Comparison of ENCODE assay signal across 29 cellular contexts in genomic region chr3:32869513-32870047, GRCh38. TPM values are rescaled to one million over a fixed set of nuclear protein-coding genes. Genes with fewer than 3 reads are reported as not detected.
DNase-seq lines count a peak whose midpoint lies in the region; ATAC-seq, FAIRE-seq and TF ChIP-seq lines count a peak whose summit lies in the region.
"Had no signal": no experiment of that assay in that cellular context is flagged by ENCODE, and none has a peak within 500 bp of the region (broad histone marks: within the 10 kb centered on the region; RNA-seq: fewer than 3 reads in every experiment).

No MANE protein-coding gene starts in this region.

- H3K27ac ChIP-seq in H9 (ENCODE audit: insufficient read length, low read depth, low read length) (peak overlapping the region; percentile 98), astrocyte (ENCODE audit: low read depth, low read length) (no peak overlapping the region), iPS-18a (ENCODE audit: low read length) (peak overlapping the region; percentile 79), neural progenitor cell (peak overlapping the region; percentile 97)
- H3K27ac ChIP-seq: brain microvascular endothelial cell, foreskin keratinocyte, hepatocyte, pancreas, right atrium auricular region, spleen had no signal

- H3K9me3 ChIP-seq in H9 (ENCODE audit: control insufficient read depth, low read depth, low read length) (no peaks in the 10 kb centered on the region), astrocyte (ENCODE audit: insufficient read depth, low read depth, low read length) (no peaks in the 10 kb centered on the region), iPS-18a (ENCODE audit: control insufficient read depth, low read depth, low read length) (no peaks in the 10 kb centered on the region), neural progenitor cell (ENCODE audit: low read depth) (no peaks in the 10 kb centered on the region)
- H3K9me3 ChIP-seq: pancreas, right atrium auricular region, spleen had no signal

- H3K4me1 Mint-ChIP-seq in H9 (peaks cover 92 to 95% of the 10 kb centered on the region in 2 experiments), astrocyte (ENCODE audit: low read depth, unreplicated experiment) (peaks cover 48% of the 10 kb centered on the region), neural progenitor cell (peaks cover 90% of the 10 kb centered on the region)
- H3K4me1 Mint-ChIP-seq: naive thymus-derived CD8-positive, alpha-beta T cell; stimulated activated naive B cell treated with anti-CD40 and anti-IgM and Interleukin-4, amounts not matched to agents 10 μg/mL and 1 μg/mL and 100 μg/mL, for 72 hours had no signal

- no peak overlapping the region for H3T11ph ChIP-seq in H9 (ENCODE audit: low read length)

- no peaks in the 10 kb centered on the region; the same call in 1 of the 2 replicates for H3K27me3 Mint-ChIP-seq in H9 (ENCODE audit: low read depth)
- H3K27me3 Mint-ChIP-seq in astrocyte (ENCODE audit: low read depth, unreplicated experiment), result no peaks in the 10 kb centered on the region
- H3K27me3 Mint-ChIP-seq in neural progenitor cell (ENCODE audit: insufficient read depth, low read depth), result peaks cover 2% of the 10 kb centered on the region
- H3K27me3 Mint-ChIP-seq: stimulated activated naive B cell treated with anti-CD40 and anti-IgM and Interleukin-4, amounts not matched to agents 10 μg/mL and 1 μg/mL and 100 μg/mL, for 72 hours had no signal

- no peaks in the 10 kb centered on the region for H3K79me1 ChIP-seq in H9 (ENCODE audit: insufficient read depth, low read depth, low read length, poor library complexity, severe bottlenecking)

- H3K9me3 Mint-ChIP-seq in H9 (no peaks in the 10 kb centered on the region), astrocyte (ENCODE audit: unreplicated experiment) (no peaks in the 10 kb centered on the region), neural progenitor cell (no peaks in the 10 kb centered on the region)
- H3K9me3 Mint-ChIP-seq: naive thymus-derived CD8-positive, alpha-beta T cell; stimulated activated naive B cell treated with anti-CD40 and anti-IgM and Interleukin-4, amounts not matched to agents 10 μg/mL and 1 μg/mL and 100 μg/mL, for 72 hours had no signal

- FAIRE-seq in astrocyte (lab: Jason Lieb, UNC), result no peak
- FAIRE-seq: D721Med, pancreas had no signal

- no peak overlapping the region for H4K91ac ChIP-seq in H9 (ENCODE audit: insufficient read length, low read depth, low read length)

- H3K4me3 ChIP-seq in astrocyte (ENCODE audit: insufficient read depth, low read depth, low read length), result no peak overlapping the region
- H3K4me3 ChIP-seq in iPS-18a (ENCODE audit: low read length), result peak overlapping the region; percentile 56
- peak overlapping the region; percentile 44 for H3K4me3 ChIP-seq in neural progenitor cell
- H3K4me3 ChIP-seq: hepatocyte, pancreas, right atrium auricular region, spleen had no signal

- peak overlapping the region; percentile 45 for H3K18ac ChIP-seq in H9 (ENCODE audit: insufficient read length, low read depth, low read length)

- H3K4ac ChIP-seq in H9 (ENCODE audit: low read depth, low read length), result no peak overlapping the region

- H3K36me3 ChIP-seq in astrocyte (ENCODE audit: insufficient read depth, low read length), result no peaks in the 10 kb centered on the region
- peaks cover 13% of the 10 kb centered on the region for H3K36me3 ChIP-seq in iPS-18a (ENCODE audit: control insufficient read depth, low read depth, low read length)
- H3K36me3 ChIP-seq in neural progenitor cell, result no peaks in the 10 kb centered on the region
- H3K36me3 ChIP-seq: brain microvascular endothelial cell, pancreas, right atrium auricular region, spleen had no signal

- peaks cover 38% of the 10 kb centered on the region; the same call in 1 of the 2 replicates for H3K4me1 ChIP-seq in H9 (ENCODE audit: insufficient read depth, low read length)
- H3K4me1 ChIP-seq in astrocyte (ENCODE audit: insufficient read depth, low read length), result no peaks in the 10 kb centered on the region
- peaks cover 77% of the 10 kb centered on the region for H3K4me1 ChIP-seq in iPS-18a (ENCODE audit: control insufficient read depth, low read depth, low read length)
- H3K4me1 ChIP-seq in neural progenitor cell, result peaks cover 82% of the 10 kb centered on the region
- H3K4me1 ChIP-seq: foreskin keratinocyte, pancreas had no signal

- no peak for ATAC-seq in HG03457 (IDR thresholded peaks at IDR 0.05; ENCODE audit: unreplicated experiment)
- ATAC-seq: activated CD4-positive, alpha-beta T cell treated with anti-CD3 and anti-CD28 coated beads for 36 hours; esophagus mucosa; foreskin keratinocyte; naive thymus-derived CD8-positive, alpha-beta T cell; pancreas; stimulated activated naive B cell treated with anti-CD40 and anti-IgM and Interleukin-4, amounts not matched to agents 10 μg/mL and 1 μg/mL and 100 μg/mL, for 72 hours; T-helper 17 cell had no signal

- peaks cover 66% of the 10 kb centered on the region for H3F3A ChIP-seq in neural progenitor cell (ENCODE audit: low read depth)

- H4K20me1 ChIP-seq in H9 (ENCODE audit: control insufficient read depth, insufficient read depth, insufficient read length) (peaks cover 6% of the 10 kb centered on the region), astrocyte (ENCODE audit: insufficient read depth, low read length) (no peaks in the 10 kb centered on the region), neural progenitor cell (ENCODE audit: low read depth) (peaks cover 97% of the 10 kb centered on the region)

- H2BK12ac ChIP-seq in H9 (ENCODE audit: insufficient read length, low read depth, low read length), result no peak overlapping the region

- H2AK5ac ChIP-seq in H9 (ENCODE audit: insufficient read length, low read length), result no peak overlapping the region

- no peak overlapping the region for H2BK5ac ChIP-seq in H9 (ENCODE audit: insufficient read length, low read length)

- H3K36me3 Mint-ChIP-seq in H9 (ENCODE audit: insufficient read depth in 1 of 3, low read depth in 3 of 3) (peaks cover 15 to 32% (median 18%) of the 10 kb centered on the region in 3 experiments; a peak in 6 of 7 replicates), astrocyte (ENCODE audit: low read depth, unreplicated experiment) (peaks cover 7% of the 10 kb centered on the region), neural progenitor cell (peaks cover 2% of the 10 kb centered on the region)
- H3K36me3 Mint-ChIP-seq: naive thymus-derived CD8-positive, alpha-beta T cell; stimulated activated naive B cell treated with anti-CD40 and anti-IgM and Interleukin-4, amounts not matched to agents 10 μg/mL and 1 μg/mL and 100 μg/mL, for 72 hours had no signal

- peak overlapping the region; percentile 54 for H3K9ac ChIP-seq in H9 (ENCODE audit: extremely low read depth, insufficient read length, low read length)
- H3K9ac ChIP-seq in astrocyte (ENCODE audit: low read length), result no peak overlapping the region
- H3K9ac ChIP-seq in iPS-18a (ENCODE audit: low read length), result peak overlapping the region; percentile 63
- peak overlapping the region; percentile 25 for H3K9ac ChIP-seq in neural progenitor cell

- no peak for TF ChIP-seq CTCF in H9 (conservative IDR thresholded peaks at IDR 0.05)
- TF ChIP-seq CTCF in astrocyte (IDR thresholded peaks at IDR 0.05; ENCODE audit: insufficient read depth, low read depth, low read length), result no peak
- no peak for TF ChIP-seq CTCF in neural progenitor cell (IDR thresholded peaks at IDR 0.05)

- H2BK120ac ChIP-seq in H9 (ENCODE audit: low read depth, low read length, poor library complexity, severe bottlenecking), result no peak overlapping the region

- H2BK20ac ChIP-seq in H9 (ENCODE audit: low read depth, low read length, poor library complexity, severe bottlenecking), result no peak overlapping the region

- H3K14ac ChIP-seq in H9 (ENCODE audit: insufficient read depth, low read length), result no peak overlapping the region

- H2AFZ ChIP-seq in H9 (ENCODE audit: low read length) (no peak overlapping the region), astrocyte (ENCODE audit: low read depth, low read length) (no peak overlapping the region), neural progenitor cell (replicated peaks) (no peak overlapping the region)
- H2AFZ ChIP-seq: hepatocyte had no signal

- H3K79me2 ChIP-seq in H9 (ENCODE audit: insufficient read depth, low read length) (peaks cover 72% of the 10 kb centered on the region; the same call in 1 of the 2 replicates), astrocyte (ENCODE audit: insufficient read depth, low read length) (no peaks in the 10 kb centered on the region), neural progenitor cell (ENCODE audit: low read depth) (peaks cover 99% of the 10 kb centered on the region)

- H3K4me3 Mint-ChIP-seq in H9 (peak overlapping the region; percentile 63 to 72), astrocyte (ENCODE audit: unreplicated experiment) (no peak overlapping the region), neural progenitor cell (peak overlapping the region; percentile 67)
- H3K4me3 Mint-ChIP-seq: activated CD4-positive, alpha-beta T cell treated with anti-CD3 and anti-CD28 coated beads for 36 hours; naive thymus-derived CD8-positive, alpha-beta T cell; stimulated activated naive B cell treated with anti-CD40 and anti-IgM and Interleukin-4, amounts not matched to agents 10 μg/mL and 1 μg/mL and 100 μg/mL, for 72 hours; T-helper 17 cell had no signal

- H3K23ac ChIP-seq in H9 (ENCODE audit: insufficient read length, low read depth, low read length), result no peak overlapping the region

- H4K8ac ChIP-seq in H9 (replicated peaks; ENCODE audit: insufficient read length, low read depth, low read length), result no peak overlapping the region

- peak; percentile 98 for DNase-seq in H9
- no peak for DNase-seq in astrocyte (ENCODE audit: low read depth)
- peak; percentile 98 for DNase-seq in neural progenitor cell (ENCODE audit: low spot score)
- no peak for DNase-seq in amygdala (lab: John Stamatoyannopoulos, UW)
- no peak for DNase-seq in SKM-1 (lab: John Stamatoyannopoulos, UW; ENCODE audit: unreplicated experiment)
- DNase-seq: activated CD4-positive, alpha-beta T cell treated with anti-CD3 and anti-CD28 coated beads for 36 hours; activated gamma-delta T cell treated with Interleukin-2 at 50 U/mL for 16 hours; brain microvascular endothelial cell; effector memory CD4-positive, alpha-beta T cell; EL; foreskin keratinocyte; KG1; MV-4-11; naive thymus-derived CD8-positive, alpha-beta T cell; NCI-H146; NCI-H524 treated with DMSO at 0.1 percent for 48 hours; pancreas; spleen; stimulated activated CD4-positive, alpha-beta T cell treated with anti-CD3 and anti-CD28 coated beads, Interleukin-2, amount 100 ng/mL, for 48 hours; stimulated activated naive B cell treated with anti-CD40 and anti-IgM and Interleukin-4, amounts not matched to agents 10 μg/mL and 1 μg/mL and 100 μg/mL, for 72 hours; T-helper 17 cell had no signal

- H3K27me3 ChIP-seq in H9 (ENCODE audit: insufficient read depth, low read length), result no peaks in the 10 kb centered on the region
- peaks cover 8% of the 10 kb centered on the region for H3K27me3 ChIP-seq in astrocyte (ENCODE audit: insufficient read depth, low read length)
- no peaks in the 10 kb centered on the region for H3K27me3 ChIP-seq in iPS-18a (ENCODE audit: control insufficient read depth, insufficient read depth, low read length)
- H3K27me3 ChIP-seq in neural progenitor cell, result no peaks in the 10 kb centered on the region
- H3K27me3 ChIP-seq: brain microvascular endothelial cell, hepatocyte, pancreas, right atrium auricular region, spleen had no signal

- no peak overlapping the region for H2BK15ac ChIP-seq in H9 (ENCODE audit: low read depth, low read length)

- H3K23me2 ChIP-seq in H9 (ENCODE audit: insufficient read length, low read depth, low read length, poor library complexity, severe bottlenecking), result no peaks in the 10 kb centered on the region

- WGBS in H9 (ENCODE audit: extremely low coverage, insufficient read length, low lambda C conversion rate), result no CpG with 5 or more reads among the region's 15 CpGs

- H3K56ac ChIP-seq in H9 (ENCODE audit: insufficient read length, low read depth, low read length), result peak overlapping the region; percentile 15

- H3K4me2 ChIP-seq in H9 (ENCODE audit: insufficient read depth, insufficient read length, low read length) (peak overlapping the region; percentile 72), astrocyte (ENCODE audit: low read length) (no peak overlapping the region), neural progenitor cell (peak overlapping the region; percentile 87)
- H3K4me2 ChIP-seq: hepatocyte had no signal

- no peak overlapping the region for H4K5ac ChIP-seq in H9 (ENCODE audit: insufficient read length, low read depth, low read length)

- H3K27ac Mint-ChIP-seq in H9 (peak overlapping the region; percentile 97 to 100 (median 99)), astrocyte (ENCODE audit: unreplicated experiment) (peak overlapping the region; percentile 30), neural progenitor cell (peak overlapping the region; percentile 93)
- H3K27ac Mint-ChIP-seq: activated CD4-positive, alpha-beta T cell treated with anti-CD3 and anti-CD28 coated beads for 36 hours; naive thymus-derived CD8-positive, alpha-beta T cell; stimulated activated naive B cell treated with anti-CD40 and anti-IgM and Interleukin-4, amounts not matched to agents 10 μg/mL and 1 μg/mL and 100 μg/mL, for 72 hours; T-helper 17 cell had no signal

RNA-seq across cellular contexts. Expression of gene TRIM71, which starts 51.8 kb away (rescaled TPM):
- total RNA-seq in H9 (2021), result 364 and 376 TPM in 2 replicates
- 10.9 and 17.2 TPM in 2 replicates for total RNA-seq in astrocyte
- 106 and 107 TPM in 2 replicates for total RNA-seq in neural progenitor cell (ENCODE audit: low replicate concordance)
- total RNA-seq: esophagus mucosa; foreskin keratinocyte; mesenteric fat pad; naive thymus-derived CD8-positive, alpha-beta T cell; right atrium auricular region; RPMI7951 had no signal

Comparison
In these comparisons a context has a peak if more than half of its experiments do, and no peak if none do; other contexts are left out.
1. DNase-seq: peak in H9 (single experiment) and neural progenitor cell (single experiment); none in astrocyte (single experiment), amygdala (0 of 56) and SKM-1 (single experiment).
2. H3K27ac Mint-ChIP-seq: peak in every context shown above with its lines; median percentile 99 in H9; 93 in neural progenitor cell; 30 in astrocyte.